ENCODE assay signal across 12 cellular contexts in genomic region chr4:169251291-169252235, GRCh38. TPM values are rescaled to one million over a fixed set of nuclear protein-coding genes. Genes with fewer than 3 reads are reported as not detected.
DNase-seq lines count a peak whose midpoint lies in the region; ATAC-seq, FAIRE-seq and TF ChIP-seq lines count a peak whose summit lies in the region.
"Had no signal": no experiment of that assay in that cellular context is flagged by ENCODE, and none has a peak within 500 bp of the region (broad histone marks: within the 10 kb centered on the region; RNA-seq: fewer than 3 reads in every experiment).

No MANE protein-coding gene starts in this region.

- CTCF ChIA-PET in HepG2 (lab: Yijun Ruan, JAX; ENCODE audit: low intra/inter-chr PET ratio, low total read pairs) = no interaction called here
- CTCF ChIA-PET in activated CD4-positive, alpha-beta T cell treated with anti-CD3 and anti-CD28 coated beads, Interleukin-2, amount 10 ng/mL, durations not matched to agents 7 days and 5 days (lab: Charles Lee) = no interaction called here

- TF ChIP-seq RAD21 in HepG2 (CRISPR knock-in tag; IDR thresholded peaks at IDR 0.05) = no peak

- no peak overlapping the region for H3K27ac Mint-ChIP-seq in activated CD4-positive, alpha-beta T cell treated with anti-CD3 and anti-CD28 coated beads, Interleukin-2, amount 10 ng/mL, durations not matched to agents 7 days and 5 days
- H3K27ac Mint-ChIP-seq: natural killer cell treated with Interleukin-12 subunit alpha and Interleukin-12 subunit beta and Interleukin-15 and Interleukin-18, amount 100 ng/mL, for 72 hours had no signal

- H3K27me3 ChIP-seq in HepG2 (ENCODE audit: control insufficient read depth in 1 of 2, insufficient read depth in 2 of 2, low read length in 2 of 2) (no peaks in the 10 kb centered on the region), transverse colon (no peaks in the 10 kb centered on the region)
- H3K27me3 ChIP-seq: heart left ventricle had no signal

- H3K4me3 Mint-ChIP-seq in activated CD4-positive, alpha-beta T cell treated with anti-CD3 and anti-CD28 coated beads, Interleukin-2, amount 10 ng/mL, durations not matched to agents 7 days and 5 days = no peak overlapping the region
- H3K4me3 Mint-ChIP-seq: natural killer cell treated with Interleukin-12 subunit alpha and Interleukin-12 subunit beta and Interleukin-15 and Interleukin-18, amount 100 ng/mL, for 72 hours had no signal

- no peaks in the 10 kb centered on the region for H3K9me3 Mint-ChIP-seq in activated CD4-positive, alpha-beta T cell treated with anti-CD3 and anti-CD28 coated beads, Interleukin-2, amount 10 ng/mL, durations not matched to agents 7 days and 5 days
- H3K9me3 Mint-ChIP-seq: natural killer cell treated with Interleukin-12 subunit alpha and Interleukin-12 subunit beta and Interleukin-15 and Interleukin-18, amount 100 ng/mL, for 72 hours had no signal

- no peaks in the 10 kb centered on the region for H3K36me3 Mint-ChIP-seq in activated CD4-positive, alpha-beta T cell treated with anti-CD3 and anti-CD28 coated beads, Interleukin-2, amount 10 ng/mL, durations not matched to agents 7 days and 5 days (ENCODE audit: low read depth)
- H3K36me3 Mint-ChIP-seq: natural killer cell treated with Interleukin-12 subunit alpha and Interleukin-12 subunit beta and Interleukin-15 and Interleukin-18, amount 100 ng/mL, for 72 hours had no signal

- H3K4me2 ChIP-seq in HepG2 (ENCODE audit: low read depth, low read length) = peak overlapping the region; percentile 53

- POLR2A ChIA-PET in HepG2 (lab: Yijun Ruan, JAX) = interaction anchor here (1.0 to 3.5 kb wide), 4 partner anchors 10 to 241 kb away, joined by 3 to 20 read pairs (median 4); partner anchors contain the start of genes CBR4 and SH3RF1
- POLR2A ChIA-PET in activated CD4-positive, alpha-beta T cell treated with anti-CD3 and anti-CD28 coated beads, Interleukin-2, amount 10 ng/mL, durations not matched to agents 7 days and 5 days (lab: Charles Lee) = no interaction called here

- peaks cover 6% of the 10 kb centered on the region for H3K79me2 ChIP-seq in HepG2 (ENCODE audit: insufficient read depth, low read length)

- H3K27me3 Mint-ChIP-seq in activated CD4-positive, alpha-beta T cell treated with anti-CD3 and anti-CD28 coated beads, Interleukin-2, amount 10 ng/mL, durations not matched to agents 7 days and 5 days = peaks cover 17% of the 10 kb centered on the region

- DNase-seq in DMS53 (lab: John Stamatoyannopoulos, UW) = peak; percentile 25
- DNase-seq in DMS53 treated with DMSO at 0.1 percent for 48 hours (lab: John Stamatoyannopoulos, UW; ENCODE audit: unreplicated experiment) = no peak
- peak; percentile 55 for DNase-seq in choroid plexus epithelial cell (ENCODE audit: low read depth)
- DNase-seq in HepG2 (ENCODE audit: low spot score) = peak; percentile 82
- DNase-seq in transverse colon = peak; percentile 51
- DNase-seq in activated CD4-positive, alpha-beta T cell treated with anti-CD3 and anti-CD28 coated beads, Interleukin-2, amount 10 ng/mL, durations not matched to agents 7 days and 5 days = no peak
- no peak for DNase-seq in HuH-7.5 (ENCODE audit: low spot score)
- DNase-seq: 8988T, heart left ventricle, NCI-H1105 had no signal

- H4K20me1 ChIP-seq in HepG2 (ENCODE audit: insufficient read depth, low read length) = no peaks in the 10 kb centered on the region

- 67% methylated on average over 13 of the region's 13 CpGs for WGBS in HepG2 (ENCODE audit: low lambda C conversion rate)
- 65 to 70% methylated on average over 8 to 13 of the region's 13 CpGs for WGBS in transverse colon (ENCODE audit: low coverage in 1 of 2), 2 donors

- TF ChIP-seq EP300 in HepG2 (IDR thresholded peaks at IDR 0.05; ENCODE audit: low read depth in 2 of 2, low read length in 2 of 2) (no peak), HepG2 (CRISPR knock-in tag; IDR thresholded peaks at IDR 0.05; ENCODE audit: borderline replicate concordance) (no peak), transverse colon (IDR thresholded peaks at IDR 0.05; ENCODE audit: low read depth) (no peak)

- TF ChIP-seq POLR2A in HepG2 (IDR thresholded peaks at IDR 0.05; ENCODE audit: insufficient read depth in 1 of 2, low read depth in 2 of 2, low read length in 2 of 2) (no peak), transverse colon (IDR thresholded peaks at IDR 0.05) (no peak)

- intact Hi-C loops in HepG2 (cut with micrococcal nuclease; ENCODE audit: unreplicated experiment) = loop anchor here (2.0 to 5.0 kb wide), 2 partner anchors 17 to 179 kb away; no protein-coding TSS in a partner anchor
- intact Hi-C loops in transverse colon (cut with DNase I; ENCODE audit: low total_unique reads) = no loop called here

- in situ Hi-C loops in HepG2 (cut with HindIII; ENCODE audit: extremely low pct_ligation_motif_present, low pct_unique_long_range_greater_than_20kb) (no loop called here), transverse colon (cut with MboI; ENCODE audit: low pct_ligation_motif_present in 1 of 4, low pct_unique_long_range_greater_than_20kb in 1 of 4, low sequenced_read_pairs in 3 of 4) (no loop called here)

- H3K4me1 ChIP-seq in HepG2 (ENCODE audit: insufficient read depth, low read length) (peaks cover 85% of the 10 kb centered on the region), transverse colon (peaks cover 36 to 85% (median 68%) of the 10 kb centered on the region in 4 donors)

- peak overlapping the region; percentile 54 for H3K9ac ChIP-seq in HepG2 (ENCODE audit: insufficient read depth, low read depth, low read length)

- peak; percentile 49 for ATAC-seq in HepG2
- no peak for ATAC-seq in GM19351 (IDR thresholded peaks at IDR 0.05; ENCODE audit: unreplicated experiment)
- ATAC-seq: natural killer cell treated with Interleukin-12 subunit alpha and Interleukin-12 subunit beta and Interleukin-15 and Interleukin-18, amount 100 ng/mL, for 72 hours had no signal

- TSS peak; percentile 80 for BruUV-seq in HepG2 (replicated peaks; lab: Mats Ljungman, UMichigan)

- H3K4me3 ChIP-seq in choroid plexus epithelial cell (ENCODE audit: low read depth, low read length) (no peak overlapping the region), HepG2 (replicated peaks in 1 of 3; ENCODE audit: insufficient read depth in 1 of 3, low read depth in 2 of 3, low read length in 3 of 3) (peak overlapping the region in 1 of 3 experiments; percentile 7; a peak in 1 of 6 replicates), transverse colon (no peak overlapping the region)
- H3K4me3 ChIP-seq: heart left ventricle had no signal

- no peaks in the 10 kb centered on the region for H3K9me3 ChIP-seq in HepG2 (ENCODE audit: low read length)
- no peaks in the 10 kb centered on the region for H3K9me3 ChIP-seq in transverse colon
- H3K9me3 ChIP-seq: heart left ventricle had no signal

- no peak for FAIRE-seq in HepG2 (lab: Jason Lieb, UNC)

- no peaks in the 10 kb centered on the region for H3K36me3 ChIP-seq in HepG2 (replicated peaks in 1 of 2; ENCODE audit: control insufficient read depth in 1 of 2, insufficient read depth in 2 of 2, low read length in 2 of 2)
- no peaks in the 10 kb centered on the region for H3K36me3 ChIP-seq in transverse colon
- H3K36me3 ChIP-seq: heart left ventricle had no signal

- H3K27ac ChIP-seq in HepG2 (ENCODE audit: extremely low read length, insufficient read depth, low read length) = peak overlapping the region; percentile 77
- peak overlapping the region; percentile 81 to 88 (median 85) for H3K27ac ChIP-seq in transverse colon

- no peak for TF ChIP-seq CTCF in choroid plexus epithelial cell (conservative IDR thresholded peaks at IDR 0.05; ENCODE audit: low read depth, low read length)
- TF ChIP-seq CTCF in HepG2 (CRISPR knock-in tag; IDR thresholded peaks at IDR 0.05) = no peak
- TF ChIP-seq CTCF in transverse colon (IDR thresholded peaks at IDR 0.05) = no peak

- no peaks in the 10 kb centered on the region for H3K4me1 Mint-ChIP-seq in activated CD4-positive, alpha-beta T cell treated with anti-CD3 and anti-CD28 coated beads, Interleukin-2, amount 10 ng/mL, durations not matched to agents 7 days and 5 days

- H2AFZ ChIP-seq in HepG2 (ENCODE audit: low read length) = no peak overlapping the region

TF ChIP-seq in HepG2, 621 proteins besides CTCF, POLR2A, EP300 and RAD21 (continues in another document):
- TF ChIP-seq ZNF577 (CRISPR knock-in tag; IDR thresholded peaks at IDR 0.05; ENCODE audit: borderline replicate concordance, low read depth) (no peak), THYN1 (CRISPR knock-in tag; IDR thresholded peaks at IDR 0.05; ENCODE audit: borderline replicate concordance, low read depth) (no peak), ZNF430 (CRISPR knock-in tag; IDR thresholded peaks at IDR 0.05) (no peak)

RNA-seq across cellular contexts. Expression of gene SH3RF1, which starts 19.2 kb away (rescaled TPM):
- total RNA-seq in HepG2 (2016; rRNA removed; fragmentation: Illumina TruSeq; extraction: Trizol) (3.2 and 3.8 TPM in 2 replicates), transverse colon (10 to 100 TPM; 49.0 to 63.4 (median 54.3) TPM)
- 1.3 and 2.3 TPM in 2 replicates for total RNA-seq in HepG2 (2016; cell fraction: cytosol; rRNA removed; fragmentation: Illumina TruSeq; extraction: Trizol; ENCODE audit: low read depth)
- 3.0 and 3.3 TPM in 2 replicates for total RNA-seq in HepG2 (2016; cell fraction: insoluble cytoplasmic fraction; rRNA removed; fragmentation: Illumina TruSeq; extraction: Trizol)
- 2.4 and 2.6 TPM in 2 replicates for total RNA-seq in HepG2 (2016; cell fraction: membrane; rRNA removed; fragmentation: Illumina TruSeq; extraction: Trizol)
- total RNA-seq in HepG2 (2016; cell fraction: nucleus; rRNA removed; fragmentation: Illumina TruSeq; extraction: Trizol) = 7.0 and 12.0 TPM in 2 replicates
- polyA plus RNA-seq in HepG2 (2011; rRNA removed) = 3.1 and 3.2 TPM in 2 replicates
- 1.9 and 2.5 TPM in 2 replicates for polyA plus RNA-seq in HepG2 (2011; cell fraction: cytosol; rRNA removed)
- 5.0 and 7.8 TPM in 2 replicates for polyA plus RNA-seq in HepG2 (2011; cell fraction: nucleus; rRNA removed)
- 1.9 and 2.2 TPM in 2 replicates for polyA plus RNA-seq in HepG2 (2012)
- polyA plus RNA-seq in HepG2 (2016; cell fraction: cytosol; fragmentation: Illumina TruSeq; extraction: Trizol; ENCODE audit: low read depth) = 0.23 and 0.25 TPM in 2 replicates
- polyA plus RNA-seq in HepG2 (2016; cell fraction: insoluble cytoplasmic fraction; fragmentation: Illumina TruSeq; extraction: Trizol; ENCODE audit: low read depth) = 2.4 and 2.7 TPM in 2 replicates
- polyA plus RNA-seq in HepG2 (2016; cell fraction: membrane; fragmentation: Illumina TruSeq; extraction: Trizol; ENCODE audit: low read depth) = 0.74 and 0.91 TPM in 2 replicates
- polyA plus RNA-seq in HepG2 (2016; cell fraction: nucleus; fragmentation: Illumina TruSeq; extraction: Trizol; ENCODE audit: insufficient read depth, low read depth) = 2.8 and 3.6 TPM in 2 replicates
- 25.0 and 59.0 TPM in 2 replicates for polyA minus RNA-seq in HepG2 (2011; rRNA and poly(A)+ RNA removed; ENCODE audit: low replicate concordance)
- polyA minus RNA-seq in HepG2 (2011; cell fraction: cytosol; rRNA and poly(A)+ RNA removed) = 4.5 and 7.2 TPM in 2 replicates
- 26.3 and 31.1 TPM in 2 replicates for polyA minus RNA-seq in HepG2 (2011; cell fraction: nucleus; rRNA and poly(A)+ RNA removed)
- under 1 TPM; 0.17 TPM for total RNA-seq in activated CD4-positive, alpha-beta T cell treated with anti-CD3 and anti-CD28 coated beads, Interleukin-2, amount 10 ng/mL, durations not matched to agents 7 days and 5 days

Comparison
In these comparisons a context has a peak if more than half of its experiments do, and no peak if none do; other contexts are left out.
1. DNase-seq: peak in DMS53 (single experiment), choroid plexus epithelial cell (single experiment), HepG2 (single experiment) and transverse colon (single experiment); none in DMS53 treated with DMSO at 0.1 percent for 48 hours (single experiment), activated CD4-positive, alpha-beta T cell treated with anti-CD3 and anti-CD28 coated beads, Interleukin-2, amount 10 ng/mL, durations not matched to agents 7 days and 5 days (single experiment) and HuH-7.5 (single experiment).